ENCODE assay signal across 18 cellular contexts in genomic region chr4:162981823-162982222, GRCh38.
DNase-seq lines count a peak whose midpoint lies in the region; ATAC-seq and TF ChIP-seq lines count a peak whose summit lies in the region.
"Had no signal": no experiment of that assay in that cellular context is flagged by ENCODE, and none has a peak within 500 bp of the region (broad histone marks: within the 10 kb centered on the region; RNA-seq: fewer than 3 reads in every experiment).

No MANE protein-coding gene starts in this region.

- H3K4me3 ChIP-seq in GM23338 (no peak overlapping the region), endodermal cell (ENCODE audit: low read length) (no peak overlapping the region), ascending aorta (no peak overlapping the region)
- H3K4me3 ChIP-seq: A549; BLaER1 treated with 17β-estradiol and CSF1 and Interleukin-3, amounts not matched to agents 10 nM and 100 nM had no signal

- H3K27me3 Mint-ChIP-seq in GM23338 (ENCODE audit: insufficient read depth, low read depth, poor library complexity) (peaks cover 4% of the 10 kb centered on the region), WTC11 (ENCODE audit: low read depth) (no peaks in the 10 kb centered on the region), endodermal cell (ENCODE audit: insufficient read depth) (no peaks in the 10 kb centered on the region), T-helper 17 cell (peaks cover 9% of the 10 kb centered on the region)
- H3K27me3 Mint-ChIP-seq: CD4-positive, CD25-positive, alpha-beta regulatory T cell; CD8-positive, alpha-beta memory T cell had no signal

- no peaks in the 10 kb centered on the region for H3K36me3 ChIP-seq in GM23338 (ENCODE audit: insufficient read depth)
- H3K36me3 ChIP-seq in endodermal cell (ENCODE audit: control insufficient read depth, insufficient read depth, low read length), result no peaks in the 10 kb centered on the region
- H3K36me3 ChIP-seq in ascending aorta, result no peaks in the 10 kb centered on the region
- H3K36me3 ChIP-seq: BLaER1 treated with 17β-estradiol and CSF1 and Interleukin-3, amounts not matched to agents 10 nM and 100 nM had no signal

- H3K4me1 Mint-ChIP-seq in GM23338 (peaks cover 14% of the 10 kb centered on the region), WTC11 (peaks cover 14% of the 10 kb centered on the region), endodermal cell (peaks cover 15% of the 10 kb centered on the region), T-helper 17 cell (no peaks in the 10 kb centered on the region)
- H3K4me1 Mint-ChIP-seq: B cell; CD14-positive monocyte; CD4-positive, alpha-beta memory T cell; CD4-positive, CD25-positive, alpha-beta regulatory T cell; CD8-positive, alpha-beta memory T cell had no signal

- POLR2A ChIA-PET in WTC11 (lab: Charles Lee), result no interaction called here

- H3K27ac ChIP-seq in GM23338 (ENCODE audit: low read depth) (no peak overlapping the region), endodermal cell (ENCODE audit: low read depth, low read length) (no peak overlapping the region), ascending aorta (no peak overlapping the region)
- H3K27ac ChIP-seq: 22Rv1; A549; BLaER1 treated with 17β-estradiol and CSF1 and Interleukin-3, amounts not matched to agents 10 nM and 100 nM had no signal

- WGBS in endodermal cell (ENCODE audit: insufficient coverage in 1 of 2, insufficient read length in 1 of 2), 2 experiments, result 67 to 96% methylated on average over 1 to 2 of the region's 2 CpGs

- TF ChIP-seq CTCF in GM23338 (conservative IDR thresholded peaks at IDR 0.05; ENCODE audit: low read depth in 2 of 2) (no peak), WTC11 (IDR thresholded peaks at IDR 0.05) (no peak), endodermal cell (conservative IDR thresholded peaks at IDR 0.05) (peak; percentile 16), ascending aorta (IDR thresholded peaks at IDR 0.05) (no peak)

- H3K4me2 ChIP-seq in GM23338, result no peak overlapping the region
- H3K4me2 ChIP-seq: A549; BLaER1 treated with 17β-estradiol and CSF1 and Interleukin-3, amounts not matched to agents 10 nM and 100 nM had no signal

- H3K9me3 Mint-ChIP-seq in GM23338, result no peaks in the 10 kb centered on the region
- peaks cover 13% of the 10 kb centered on the region for H3K9me3 Mint-ChIP-seq in WTC11
- H3K9me3 Mint-ChIP-seq in endodermal cell, result peaks cover 9% of the 10 kb centered on the region

- H3K4me3 Mint-ChIP-seq in GM23338, result no peak overlapping the region
- H3K4me3 Mint-ChIP-seq in WTC11, result no peak overlapping the region
- H3K4me3 Mint-ChIP-seq in endodermal cell, result no peak overlapping the region
- no peak overlapping the region for H3K4me3 Mint-ChIP-seq in T-helper 17 cell
- H3K4me3 Mint-ChIP-seq: B cell; CD4-positive, alpha-beta memory T cell; CD4-positive, CD25-positive, alpha-beta regulatory T cell; CD8-positive, alpha-beta memory T cell had no signal

- 0 out of 2 replicates have a peak overlapping the region, but pooled peaks have one; percentile 10 for H2AFZ ChIP-seq in GM23338

- peaks cover 11% of the 10 kb centered on the region for H3K4me1 ChIP-seq in GM23338 (ENCODE audit: insufficient read depth)
- H3K4me1 ChIP-seq in endodermal cell (ENCODE audit: control insufficient read depth, insufficient read depth, low read length), result peaks cover 7% of the 10 kb centered on the region
- no peaks in the 10 kb centered on the region for H3K4me1 ChIP-seq in ascending aorta
- H3K4me1 ChIP-seq: A549; BLaER1 treated with 17β-estradiol and CSF1 and Interleukin-3, amounts not matched to agents 10 nM and 100 nM had no signal

- no peaks in the 10 kb centered on the region for H3K79me2 ChIP-seq in GM23338 (replicated peaks; ENCODE audit: insufficient read depth)

- intact Hi-C loops in ascending aorta (cut with DNase I), result no loop called here

- H3K27me3 ChIP-seq in GM23338 (ENCODE audit: insufficient read depth) (no peaks in the 10 kb centered on the region), endodermal cell (ENCODE audit: control insufficient read depth, insufficient read depth, low read length, poor library complexity, severe bottlenecking) (no peaks in the 10 kb centered on the region), ascending aorta (no peaks in the 10 kb centered on the region)
- H3K27me3 ChIP-seq: BLaER1 treated with 17β-estradiol and CSF1 and Interleukin-3, amounts not matched to agents 10 nM and 100 nM had no signal

- DNase-seq in GM23338 (ENCODE audit: low spot score), result no peak
- no peak for DNase-seq in WTC11 (ENCODE audit: low spot score)
- DNase-seq in endodermal cell, result no peak
- no peak for DNase-seq in inferior parietal cortex (ENCODE audit: extremely low spot score)
- no peak for DNase-seq in T-helper 17 cell
- DNase-seq in ascending aorta (ENCODE audit: low spot score in 2 of 2), result no peak
- DNase-seq: AML-193; CD4-positive, alpha-beta memory T cell; CD4-positive, CD25-positive, alpha-beta regulatory T cell; CD8-positive, alpha-beta memory T cell; COR-L47; DMS79 treated with DMSO at 0.1 percent for 48 hours; GF-D8 had no signal

- CTCF ChIA-PET in WTC11 (lab: Charles Lee), result no interaction called here

- no peaks in the 10 kb centered on the region for H3F3A ChIP-seq in GM23338 (replicated peaks; ENCODE audit: low read depth)

- ATAC-seq in GM23338, result peak; percentile 34; the same call in 1 of the 3 replicates
- ATAC-seq in WTC11, result peak; percentile 74
- ATAC-seq in T-helper 17 cell, result no peak

- H3K9ac ChIP-seq in endodermal cell (ENCODE audit: extremely low read depth, low read length, poor library complexity, severe bottlenecking), result no peak overlapping the region
- H3K9ac ChIP-seq: BLaER1 treated with 17β-estradiol and CSF1 and Interleukin-3, amounts not matched to agents 10 nM and 100 nM had no signal

- H3K27ac Mint-ChIP-seq in GM23338 (no peak overlapping the region), WTC11 (no peak overlapping the region), endodermal cell (no peak overlapping the region), T-helper 17 cell (no peak overlapping the region)
- H3K27ac Mint-ChIP-seq: B cell; CD14-positive monocyte; CD4-positive, alpha-beta memory T cell; CD4-positive, CD25-positive, alpha-beta regulatory T cell; CD8-positive, alpha-beta memory T cell had no signal

- 0 out of 2 replicates have a peak, but pooled peaks cover 3% of the 10 kb centered on the region for H3K9me2 ChIP-seq in GM23338 (ENCODE audit: insufficient read depth)

- H3K36me3 Mint-ChIP-seq in GM23338 (ENCODE audit: low read depth), result no peaks in the 10 kb centered on the region
- H3K36me3 Mint-ChIP-seq in WTC11, result no peaks in the 10 kb centered on the region
- H3K36me3 Mint-ChIP-seq in endodermal cell (ENCODE audit: low read depth), result peaks cover 5% of the 10 kb centered on the region
- no peaks in the 10 kb centered on the region for H3K36me3 Mint-ChIP-seq in T-helper 17 cell (ENCODE audit: low read depth)
- H3K36me3 Mint-ChIP-seq: CD14-positive monocyte; CD4-positive, alpha-beta memory T cell; CD4-positive, CD25-positive, alpha-beta regulatory T cell; CD8-positive, alpha-beta memory T cell had no signal

- H3K9me3 ChIP-seq in endodermal cell (ENCODE audit: control insufficient read depth, low read length) (peaks cover 8% of the 10 kb centered on the region), T-helper 17 cell (ENCODE audit: control insufficient read depth, low read length, poor library complexity, severe bottlenecking) (no peaks in the 10 kb centered on the region), ascending aorta (no peaks in the 10 kb centered on the region)
- H3K9me3 ChIP-seq: A549 had no signal

- H4K20me1 ChIP-seq in GM23338 (replicated peaks; ENCODE audit: insufficient read depth), result no peaks in the 10 kb centered on the region
- H4K20me1 ChIP-seq: BLaER1 treated with 17β-estradiol and CSF1 and Interleukin-3, amounts not matched to agents 10 nM and 100 nM had no signal

TF ChIP-seq in GM23338, 12 proteins besides CTCF, POLR2A, EP300 and RAD21:
- no peak for TF ChIP-seq NANOG (IDR thresholded peaks at IDR 0.05; ENCODE audit: borderline replicate concordance)

TF ChIP-seq in WTC11, 78 proteins besides CTCF, POLR2A, EP300 and RAD21:
- TF ChIP-seq ETV6 (CRISPR knock-in tag; IDR thresholded peaks at IDR 0.05) (no peak), SMAD3 (CRISPR knock-in tag; IDR thresholded peaks at IDR 0.05; ENCODE audit: borderline replicate concordance) (no peak), GRHL2 (CRISPR knock-in tag; IDR thresholded peaks at IDR 0.05; ENCODE audit: insufficient replicate concordance, severe bottlenecking) (no peak), JAZF1 (CRISPR knock-in tag; IDR thresholded peaks at IDR 0.05) (no peak)
